ENCODE assay signal across 1 cellular context in genomic region chr17:40518401-40519088, GRCh38.
TF ChIP-seq lines count a peak whose summit lies in the region.

No MANE protein-coding gene starts in this region.

TF ChIP-seq in HepG2, 621 proteins besides CTCF, POLR2A, EP300 and RAD21 (continued from another document):
- TF ChIP-seq ATF3 (CRISPR knock-in tag; IDR thresholded peaks at IDR 0.05) (0 out of 2 replicates have a peak, but pooled peaks have one; percentile 33), MAFK (conservative IDR thresholded peaks at IDR 0.05 in 1 of 2, IDR thresholded peaks at IDR 0.05 in 1 of 2; ENCODE audit: low read length in 2 of 2) (no peak), ETV5 (CRISPR knock-in tag; IDR thresholded peaks at IDR 0.05; ENCODE audit: borderline replicate concordance) (0 out of 2 replicates have a peak, but pooled peaks have one; percentile 29), ZNF678 (CRISPR knock-in tag; IDR thresholded peaks at IDR 0.05) (no peak)
